Comparison of ENCODE assay signal across 1 cellular context in genomic region chr1:231240883-231241735, GRCh38.
TF ChIP-seq lines count a peak whose summit lies in the region.

TSS of gene GNPAT (plus strand) at chr1:231241212. CDS start at chr1:231241379, 167 bp downstream.

TF ChIP-seq in HepG2, 621 proteins besides CTCF, POLR2A, EP300 and RAD21 (continued from another document and continues in another):
- TF ChIP-seq FOXJ3 (CRISPR knock-in tag; IDR thresholded peaks at IDR 0.05; ENCODE audit: borderline replicate concordance) (peak; percentile 9; the same call in 1 of the 2 replicates), SP2 (CRISPR knock-in tag; IDR thresholded peaks at IDR 0.05) (peak; percentile 16; the same call in 1 of the 2 replicates), ZNF616 (CRISPR knock-in tag; IDR thresholded peaks at IDR 0.05; ENCODE audit: low read depth) (no peak), SPEN (CRISPR knock-in tag; IDR thresholded peaks at IDR 0.05; ENCODE audit: low read depth) (peak; percentile 70), ZNF784 (CRISPR knock-in tag; IDR thresholded peaks at IDR 0.05; ENCODE audit: borderline replicate concordance) (peak; percentile 57; the same call in 1 of the 2 replicates), ZBTB7B (CRISPR knock-in tag; IDR thresholded peaks at IDR 0.05) (peak; percentile 52; the same call in 1 of the 2 replicates), NR2F1 (CRISPR knock-in tag; IDR thresholded peaks at IDR 0.05) (no peak), ZNF670 (CRISPR knock-in tag; IDR thresholded peaks at IDR 0.05; ENCODE audit: borderline replicate concordance) (no peak), MLXIP (CRISPR knock-in tag; IDR thresholded peaks at IDR 0.05; ENCODE audit: borderline replicate concordance) (no peak), MATR3 (CRISPR knock-in tag; IDR thresholded peaks at IDR 0.05) (no peak), ZSCAN21 (CRISPR knock-in tag; IDR thresholded peaks at IDR 0.05; ENCODE audit: borderline replicate concordance) (peak; percentile 19; the same call in 1 of the 2 replicates), ARID4A (CRISPR knock-in tag; IDR thresholded peaks at IDR 0.05; ENCODE audit: borderline replicate concordance) (peak; percentile 92), ZKSCAN1 (IDR thresholded peaks at IDR 0.05; ENCODE audit: low read length) (no peak), GABPB1 (CRISPR knock-in tag; IDR thresholded peaks at IDR 0.05) (peak; percentile 94), NCOA2 (CRISPR knock-in tag; IDR thresholded peaks at IDR 0.05) (peak; percentile 60; the same call in 1 of the 2 replicates), ZNF263 (CRISPR knock-in tag; IDR thresholded peaks at IDR 0.05) (peak; percentile 79), MED1 (CRISPR knock-in tag; IDR thresholded peaks at IDR 0.05) (peak; percentile 40), ZKSCAN8 (CRISPR knock-in tag; IDR thresholded peaks at IDR 0.05; ENCODE audit: borderline replicate concordance) (no peak), ZFX (CRISPR knock-in tag; IDR thresholded peaks at IDR 0.05; ENCODE audit: low read depth) (peak; percentile 88), MAX (IDR thresholded peaks at IDR 0.05) (peak; percentile 80), ZNF138 (CRISPR knock-in tag; IDR thresholded peaks at IDR 0.05; ENCODE audit: low read depth) (0 out of 2 replicates have a peak, but pooled peaks have one; percentile 66), DMTF1 (CRISPR knock-in tag; IDR thresholded peaks at IDR 0.05) (peak; percentile 91; the same call in 1 of the 2 replicates), KAT8 (CRISPR knock-in tag; IDR thresholded peaks at IDR 0.05) (peak; percentile 91), ZNF382 (CRISPR knock-in tag; IDR thresholded peaks at IDR 0.05; ENCODE audit: borderline replicate concordance) (no peak), SATB2 (CRISPR knock-in tag; IDR thresholded peaks at IDR 0.05) (peak; percentile 42; the same call in 1 of the 2 replicates), ZNF552 (CRISPR knock-in tag; IDR thresholded peaks at IDR 0.05; ENCODE audit: borderline replicate concordance) (no peak), ARNT2 (CRISPR knock-in tag; IDR thresholded peaks at IDR 0.05; ENCODE audit: low read depth) (no peak), KDM5A (IDR thresholded peaks at IDR 0.05; ENCODE audit: borderline replicate concordance, low read length) (no peak), FOXP1 (IDR thresholded peaks at IDR 0.05) (no peak), FOXP1 (CRISPR knock-in tag; IDR thresholded peaks at IDR 0.05) (no peak), ZBTB3 (CRISPR knock-in tag; IDR thresholded peaks at IDR 0.05; ENCODE audit: borderline replicate concordance, low read depth) (no peak), KLF16 (CRISPR knock-in tag; IDR thresholded peaks at IDR 0.05) (peak in 1 of 2 experiments; percentile 62; a peak in 1 of 4 replicates), MIXL1 (CRISPR knock-in tag; IDR thresholded peaks at IDR 0.05) (no peak), DMAP1 (CRISPR knock-in tag; IDR thresholded peaks at IDR 0.05) (peak; percentile 78; the same call in 1 of the 2 replicates), ZNF614 (CRISPR knock-in tag; IDR thresholded peaks at IDR 0.05; ENCODE audit: borderline replicate concordance) (peak; percentile 11; the same call in 1 of the 2 replicates), MAFF (IDR thresholded peaks at IDR 0.05; ENCODE audit: low read depth, low read length) (no peak), ATF7-NPFF (CRISPR knock-in tag; IDR thresholded peaks at IDR 0.05; ENCODE audit: low read depth) (peak; percentile 48; the same call in 1 of the 2 replicates), ZNF253 (CRISPR knock-in tag; IDR thresholded peaks at IDR 0.05; ENCODE audit: borderline replicate concordance) (no peak), PLSCR1 (CRISPR knock-in tag; IDR thresholded peaks at IDR 0.05; ENCODE audit: borderline replicate concordance) (no peak), SKIL (CRISPR knock-in tag; IDR thresholded peaks at IDR 0.05; ENCODE audit: borderline replicate concordance) (no peak), MXI1 (IDR thresholded peaks at IDR 0.05; ENCODE audit: borderline replicate concordance, low read depth, low read length) (peak; percentile 65; the same call in 1 of the 3 replicates), ZNF30 (CRISPR knock-in tag; IDR thresholded peaks at IDR 0.05) (no peak), ZNF562 (CRISPR knock-in tag; IDR thresholded peaks at IDR 0.05; ENCODE audit: borderline replicate concordance) (no peak), CENPT (CRISPR knock-in tag; IDR thresholded peaks at IDR 0.05; ENCODE audit: low read depth) (no peak), ZNF326 (CRISPR knock-in tag; IDR thresholded peaks at IDR 0.05; ENCODE audit: borderline replicate concordance) (no peak), XBP1 (CRISPR knock-in tag; IDR thresholded peaks at IDR 0.05) (no peak), CBX1 (IDR thresholded peaks at IDR 0.05; ENCODE audit: low read depth) (no peak), ZNF569 (CRISPR knock-in tag; IDR thresholded peaks at IDR 0.05; ENCODE audit: borderline replicate concordance) (no peak), ZNF34 (CRISPR knock-in tag; IDR thresholded peaks at IDR 0.05; ENCODE audit: borderline replicate concordance) (peak; percentile 87; the same call in 1 of the 2 replicates), ATRX (CRISPR knock-in tag; IDR thresholded peaks at IDR 0.05; ENCODE audit: borderline replicate concordance) (no peak), ZMAT5 (CRISPR knock-in tag; IDR thresholded peaks at IDR 0.05; ENCODE audit: borderline replicate concordance, low read depth) (no peak), SETDB1 (CRISPR knock-in tag; IDR thresholded peaks at IDR 0.05; ENCODE audit: borderline replicate concordance) (no peak), MXD1 (CRISPR knock-in tag; IDR thresholded peaks at IDR 0.05) (peak; percentile 80; the same call in 1 of the 2 replicates), ZMYM3 (CRISPR knock-in tag; IDR thresholded peaks at IDR 0.05) (peak; percentile 24; the same call in 1 of the 2 replicates), ZNF883 (CRISPR knock-in tag; IDR thresholded peaks at IDR 0.05; ENCODE audit: not compliant biosample characterization) (peak; percentile 87), MXD4 (CRISPR knock-in tag; IDR thresholded peaks at IDR 0.05) (peak; percentile 68; the same call in 1 of the 2 replicates), GTF2F1 (IDR thresholded peaks at IDR 0.05; ENCODE audit: low read length) (no peak), ZFP62 (CRISPR knock-in tag; IDR thresholded peaks at IDR 0.05) (no peak), MED8 (CRISPR knock-in tag; IDR thresholded peaks at IDR 0.05; ENCODE audit: insufficient replicate concordance) (peak; percentile 83), ZNF205 (CRISPR knock-in tag; IDR thresholded peaks at IDR 0.05) (peak; percentile 78; the same call in 1 of the 2 replicates), MTA3 (CRISPR knock-in tag; IDR thresholded peaks at IDR 0.05) (no peak)
